ENCODE assay signal across 8 cellular contexts in the genomic region with DNA sequence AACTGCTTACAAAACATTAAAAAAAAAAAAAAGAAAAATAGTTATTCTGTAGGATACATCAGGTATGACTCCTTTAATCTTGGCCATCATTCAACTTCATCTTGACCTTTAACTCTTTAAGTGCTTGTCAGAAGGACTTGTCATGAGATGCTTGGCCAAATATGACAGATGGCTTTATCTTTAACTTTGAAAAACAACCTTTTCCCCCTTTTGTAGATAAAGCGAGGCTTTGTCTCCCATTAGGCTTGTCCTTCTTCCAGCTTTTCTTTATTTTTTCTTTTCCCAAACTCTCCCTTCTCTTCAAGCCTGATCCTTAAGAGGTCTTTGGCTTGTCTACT. TPM values are rescaled to one million over a fixed set of nuclear protein-coding genes. Genes with fewer than 3 reads are reported as not detected.
A peak's percentile ranks its signal among the peaks of the same experiment; 100 is the strongest.
DNase-seq lines count a peak whose midpoint lies in the region; ATAC-seq and TF ChIP-seq lines count a peak whose summit lies in the region.

No MANE protein-coding gene starts in this region.

- no TSS peak for BruUV-seq in A673 (replicated peaks; lab: Mats Ljungman, UMichigan)

- peak overlapping the region; percentile 93 for H3K27ac Mint-ChIP-seq in activated naive CD8-positive, alpha-beta T cell

- DNase-seq in A673 (ENCODE audit: low spot score) (no peak), HAP-1 (ENCODE audit: low spot score in 2 of 2) (no peak), lower lobe of right lung (no peak), NCI-H2107 treated with DMSO at 0.1 percent for 48 hours (lab: John Stamatoyannopoulos, UW; ENCODE audit: unreplicated experiment) (no peak)

- POLR2A ChIA-PET in A673 (lab: Charles Lee; ENCODE audit: low non-redundant PET), result no interaction called here

- H3K27me3 ChIP-seq in A673 (replicated peaks; ENCODE audit: insufficient read depth, low read depth, low read length, poor library complexity), result no peaks in the 10 kb centered on the region
- no peaks in the 10 kb centered on the region for H3K27me3 ChIP-seq in HAP-1 (ENCODE audit: low read depth)
- H3K27me3 ChIP-seq in lower lobe of right lung (ENCODE audit: low read depth), result no peaks in the 10 kb centered on the region

- peaks cover 52% of the 10 kb centered on the region for H3K4me1 Mint-ChIP-seq in activated naive CD8-positive, alpha-beta T cell (ENCODE audit: low read depth)

- no peak for ATAC-seq in lower lobe of right lung
- ATAC-seq in activated CD4-positive, CD25-positive, alpha-beta regulatory T cell treated with anti-CD3 and anti-CD28 coated beads, Interleukin-2, amount 50 U/mL, for 24 hours, result no peak
- ATAC-seq in HG02763 (IDR thresholded peaks at IDR 0.05; ENCODE audit: unreplicated experiment), result no peak
- ATAC-seq in HG03039 (IDR thresholded peaks at IDR 0.05; ENCODE audit: unreplicated experiment), result no peak

- H3K4me3 ChIP-seq in A673 (ENCODE audit: low read depth, low read length, poor library complexity, severe bottlenecking), result peak overlapping the region; percentile 72
- H3K4me3 ChIP-seq in HAP-1, result peak overlapping the region; percentile 97
- peak overlapping the region; percentile 96 for H3K4me3 ChIP-seq in lower lobe of right lung

- CTCF ChIA-PET in A673 (lab: Charles Lee), result no interaction called here

- intact Hi-C loops in A673 (cut with micrococcal nuclease; ENCODE audit: unreplicated experiment) (no loop called here), lower lobe of right lung (cut with DNase I) (no loop called here)

- H3K4me1 ChIP-seq in A673 (ENCODE audit: insufficient read depth, low read length, poor library complexity, severe bottlenecking) (peaks cover 35% of the 10 kb centered on the region), HAP-1 (peaks cover 57% of the 10 kb centered on the region), lower lobe of right lung (peaks cover 66% of the 10 kb centered on the region)

- peak overlapping the region; percentile 96 for H3K4me3 Mint-ChIP-seq in activated naive CD8-positive, alpha-beta T cell

- no peaks in the 10 kb centered on the region for H3K9me3 Mint-ChIP-seq in activated naive CD8-positive, alpha-beta T cell (ENCODE audit: low read depth)

- H3K27ac ChIP-seq in A673 (ENCODE audit: low read depth, low read length, poor library complexity, severe bottlenecking) (no peak overlapping the region), lower lobe of right lung (no peak overlapping the region)

- TF ChIP-seq CTCF in A673 (conservative IDR thresholded peaks at IDR 0.05; ENCODE audit: low read depth, low read length) (no peak), lower lobe of right lung (IDR thresholded peaks at IDR 0.05) (no peak)

- H3K9me3 ChIP-seq in A673 (ENCODE audit: low read depth, low read length, poor library complexity, severe bottlenecking) (no peaks in the 10 kb centered on the region), HAP-1 (no peaks in the 10 kb centered on the region), lower lobe of right lung (no peaks in the 10 kb centered on the region)

- peaks cover 17% of the 10 kb centered on the region for H3K36me3 Mint-ChIP-seq in activated naive CD8-positive, alpha-beta T cell

- H3K36me3 ChIP-seq in A673 (ENCODE audit: insufficient read depth, low read length, poor library complexity, severe bottlenecking), result peaks cover 58% of the 10 kb centered on the region
- peaks cover 56% of the 10 kb centered on the region for H3K36me3 ChIP-seq in HAP-1 (replicated peaks)
- peaks cover 38% of the 10 kb centered on the region for H3K36me3 ChIP-seq in lower lobe of right lung

- in situ Hi-C loops in HAP-1 (cut with MboI; ENCODE audit: low sequenced_read_pairs), result no loop called here

- no peaks in the 10 kb centered on the region for H3K27me3 Mint-ChIP-seq in activated naive CD8-positive, alpha-beta T cell

RNA-seq across cellular contexts. Expression of gene SRSF10, which starts 2.3 kb away (rescaled TPM):
- total RNA-seq in A673 (2021) (208 and 218 TPM in 2 replicates), lower lobe of right lung (93.7 TPM)

RNA-seq across cellular contexts. Expression of gene PNRC2, which starts 18.2 kb away (rescaled TPM):
- total RNA-seq in A673 (2021) (76.2 and 93.2 TPM in 2 replicates), lower lobe of right lung (111 TPM)
